ENCODE assay signal across 21 cellular contexts in genomic region chr15:99172989-99173388, GRCh38.
"Had no signal": no experiment of that assay in that cellular context is flagged by ENCODE, and none has a peak within 500 bp of the region (broad histone marks: within the 10 kb centered on the region; RNA-seq: fewer than 3 reads in every experiment).

No MANE protein-coding gene starts in this region.

- H3K27me3 Mint-ChIP-seq: activated naive CD4-positive, alpha-beta T cell treated with anti-CD3 and anti-CD28 coated beads, Interleukin-2, amount 10 ng/mL, durations not matched to agents 7 days and 5 days; memory B cell; naive thymus-derived CD8-positive, alpha-beta T cell; stimulated activated naive CD8-positive, alpha-beta T cell treated with anti-CD3 and anti-CD28 coated beads, Interleukin-15, Interleukin-2, amounts not matched to agents 100 ng/mL and 50 ng/mL, for 24 hours had no signal

- ATAC-seq: esophagus mucosa; mucosa of descending colon; naive thymus-derived CD8-positive, alpha-beta T cell had no signal

- H3K9me3 Mint-ChIP-seq: activated naive CD4-positive, alpha-beta T cell treated with anti-CD3 and anti-CD28 coated beads, Interleukin-2, amount 10 ng/mL, durations not matched to agents 7 days and 5 days; memory B cell; naive thymus-derived CD8-positive, alpha-beta T cell; stimulated activated naive CD8-positive, alpha-beta T cell treated with anti-CD3 and anti-CD28 coated beads, Interleukin-15, Interleukin-2, amounts not matched to agents 100 ng/mL and 50 ng/mL, for 24 hours had no signal

- H3K9me3 ChIP-seq: mucosa of descending colon had no signal

- DNase-seq: activated CD4-positive, alpha-beta T cell treated with anti-CD3 and anti-CD28 coated beads for 1 hour; activated CD8-positive, alpha-beta memory T cell treated with anti-CD3 and anti-CD28 coated beads for 24 hours; activated CD8-positive, alpha-beta memory T cell treated with anti-CD3 and anti-CD28 coated beads, Interleukin-2, amount 50 U/mL, for 48 hours; activated effector memory CD4-positive, alpha-beta T cell treated with Interleukin-2 at 50 U/mL for 16 hours; activated naive CD4-positive, alpha-beta T cell treated with anti-CD3 and anti-CD28 coated beads, Interleukin-2, amount 10 ng/mL, durations not matched to agents 7 days and 5 days; activated T-cell treated with anti-CD3 and anti-CD28 coated beads, Interleukin-2, amount 50 U/mL, for 48 hours; aorta; cortex of kidney; hypothalamus; islet precursor cell; mucosa of descending colon; naive thymus-derived CD8-positive, alpha-beta T cell; retina; SW 1271; T-helper 2 cell; WERI-Rb-1 had no signal

- H3K36me3 ChIP-seq: WERI-Rb-1 had no signal

- H3K27ac ChIP-seq: parathyroid adenoma, WERI-Rb-1 had no signal

- H3K4me3 Mint-ChIP-seq: activated naive CD4-positive, alpha-beta T cell treated with anti-CD3 and anti-CD28 coated beads, Interleukin-2, amount 10 ng/mL, durations not matched to agents 7 days and 5 days; memory B cell; naive thymus-derived CD8-positive, alpha-beta T cell; stimulated activated naive CD8-positive, alpha-beta T cell treated with anti-CD3 and anti-CD28 coated beads, Interleukin-15, Interleukin-2, amounts not matched to agents 100 ng/mL and 50 ng/mL, for 24 hours had no signal

- H3K36me3 Mint-ChIP-seq: activated naive CD4-positive, alpha-beta T cell treated with anti-CD3 and anti-CD28 coated beads, Interleukin-2, amount 10 ng/mL, durations not matched to agents 7 days and 5 days; memory B cell; naive thymus-derived CD8-positive, alpha-beta T cell had no signal

- H3K4me3 ChIP-seq: mucosa of descending colon, skin epidermis had no signal

- H3K4me1 Mint-ChIP-seq: activated naive CD4-positive, alpha-beta T cell treated with anti-CD3 and anti-CD28 coated beads, Interleukin-2, amount 10 ng/mL, durations not matched to agents 7 days and 5 days; naive thymus-derived CD8-positive, alpha-beta T cell had no signal

- H3K27ac Mint-ChIP-seq: memory B cell; naive thymus-derived CD8-positive, alpha-beta T cell; stimulated activated naive CD8-positive, alpha-beta T cell treated with anti-CD3 and anti-CD28 coated beads, Interleukin-15, Interleukin-2, amounts not matched to agents 100 ng/mL and 50 ng/mL, for 24 hours had no signal
